Comparison of ENCODE assay signal across 27 cellular contexts in the genomic region with DNA sequence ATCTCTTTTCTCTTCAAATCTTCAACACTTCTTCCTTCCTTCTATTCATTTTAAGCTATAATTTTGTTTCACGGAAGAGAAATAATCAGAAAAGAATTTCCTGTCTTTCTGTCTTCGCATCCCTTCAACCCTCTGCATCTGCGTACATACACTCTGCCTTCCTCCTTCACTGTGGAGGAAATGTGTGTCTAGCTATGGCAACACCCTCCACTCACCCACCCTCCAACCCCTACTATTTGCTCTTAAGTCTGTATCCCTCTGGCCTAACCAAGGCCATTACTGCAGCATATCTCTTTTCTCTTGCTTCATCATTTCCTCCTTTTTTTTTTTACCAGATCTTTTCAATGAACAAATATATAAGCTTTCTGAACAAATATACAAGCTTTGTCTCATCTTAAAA.
"Had no signal": no experiment of that assay in that cellular context is flagged by ENCODE, and none has a peak within 500 bp of the region (broad histone marks: within the 10 kb centered on the region; RNA-seq: fewer than 3 reads in every experiment).

No MANE protein-coding gene starts in this region.

- FAIRE-seq: astrocyte, TTC549 had no signal

- ATAC-seq: activated T-helper 17 cell treated with anti-CD3 and anti-CD28 coated beads, Interleukin-2, amount 50 U/mL, for 72 hours; Panc1; Right ventricle myocardium inferior; T-cell had no signal

- H3K27ac ChIP-seq: cardiac muscle cell, SK-N-MC had no signal

- DNase-seq: activated B cell treated with CpG ODN at 0.5 μM for 24 hours; activated CD4-positive, alpha-beta memory T cell treated with anti-CD3 and anti-CD28 coated beads for 36 hours; activated CD4-positive, alpha-beta T cell treated with anti-CD3 and anti-CD28 coated beads for 1 hour; activated CD4-positive, alpha-beta T cell treated with anti-CD3 and anti-CD28 coated beads, Interleukin-2, amount 10 ng/mL, durations not matched to agents 7 days and 5 days; activated CD8-positive, alpha-beta memory T cell treated with anti-CD3 and anti-CD28 coated beads for 24 hours; activated gamma-delta T cell; activated naive CD4-positive, alpha-beta T cell treated with anti-CD3 and anti-CD28 coated beads for 36 hours; activated T-cell treated with anti-CD3 and anti-CD28 coated beads, Interleukin-2, amount 50 U/mL, for 48 hours; amygdala; Kasumi-1; KBM-7; NCI-H1105 treated with DMSO at 0.1 percent for 48 hours; NCI-H1930; NCI-H524 treated with DMSO at 0.1 percent for 48 hours; NK-92 treated with Interleukin-12 subunit alpha and Interleukin-12 subunit beta, amount 100 ng/mL, for 24 hours; OCI-M1; RPMI8226; T-cell; T-helper 2 cell; T1000 had no signal

- H3K36me3 ChIP-seq: cardiac muscle cell had no signal

- H3K27me3 ChIP-seq: cardiac muscle cell had no signal

- H3K4me3 ChIP-seq: cardiac muscle cell, SK-N-MC had no signal
